In the genomic region with DNA sequence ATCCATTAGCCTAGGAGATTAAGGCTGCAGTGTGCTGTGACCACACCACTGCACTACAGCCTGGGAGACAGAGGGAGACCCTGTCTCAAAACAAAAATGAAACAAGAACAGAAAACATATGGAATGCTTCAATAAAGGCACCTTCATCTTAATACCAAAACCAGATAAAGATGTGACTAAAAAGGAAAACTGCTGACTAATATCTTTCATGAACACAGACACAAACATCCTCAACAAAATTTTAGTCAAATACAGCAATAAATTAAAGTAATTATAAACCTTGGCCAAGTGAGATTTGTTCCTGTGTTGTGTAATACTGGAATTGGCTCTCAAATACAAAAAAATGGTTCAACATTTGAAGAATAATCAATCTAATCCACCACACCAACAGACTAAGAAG, we compare ENCODE assay signal across 33 cellular contexts.
"Had no signal": no experiment of that assay in that cellular context is flagged by ENCODE, and none has a peak within 500 bp of the region (broad histone marks: within the 10 kb centered on the region; RNA-seq: fewer than 3 reads in every experiment).

No MANE protein-coding gene starts in this region.

- H3K36me3 Mint-ChIP-seq: activated naive CD8-positive, alpha-beta T cell had no signal

- H3K27ac Mint-ChIP-seq: activated B cell treated with CpG ODN at 0.5 μM for 24 hours; activated CD8-positive, alpha-beta T cell treated with anti-CD3 and anti-CD28 coated beads for 36 hours; activated naive CD8-positive, alpha-beta T cell; activated T-helper 17 cell treated with anti-CD3 and anti-CD28 coated beads, Interleukin-2, amount 50 U/mL, for 72 hours; T-helper 17 cell; T-helper 2 cell treated with Interferon-gamma antibody and Interleukin-4, amounts not matched to agents 5 μg/mL and 100 μg/mL, for 36 hours had no signal

- H3K27me3 ChIP-seq: brain microvascular endothelial cell, esophagus squamous epithelium, gastroesophageal sphincter had no signal

- H3K4me1 Mint-ChIP-seq: activated B cell treated with CpG ODN at 0.5 μM for 24 hours; activated T-helper 17 cell treated with anti-CD3 and anti-CD28 coated beads, Interleukin-2, amount 50 U/mL, for 72 hours; T-helper 17 cell had no signal

- DNase-seq: activated B cell treated with CpG ODN at 0.5 μM for 24 hours; activated CD4-positive, alpha-beta T cell treated with anti-CD3 and anti-CD28 coated beads for 48 hours; activated CD4-positive, alpha-beta T cell treated with anti-CD3 and anti-CD28 coated beads, Interleukin-2, amount 50 U/mL, for 1 hour; activated CD4-positive, alpha-beta T cell treated with anti-CD3 and anti-CD28 coated beads, Interleukin-2, amount 50 U/mL, for 48 hours; activated CD8-positive, alpha-beta memory T cell treated with anti-CD3 and anti-CD28 coated beads for 24 hours; activated CD8-positive, alpha-beta T cell treated with anti-CD3 and anti-CD28 coated beads for 36 hours; activated effector memory CD4-positive, alpha-beta T cell treated with Interleukin-2 at 50 U/mL for 16 hours; activated gamma-delta T cell treated with Interleukin-2 at 50 U/mL for 16 hours; activated naive CD4-positive, alpha-beta T cell treated with anti-CD3 and anti-CD28 coated beads, Interleukin-2, amount 50 U/mL, for 16 hours; activated naive CD4-positive, alpha-beta T cell treated with Interleukin-2 at 50 U/mL for 16 hours; activated T-cell treated with anti-CD3 and anti-CD28 coated beads, Interleukin-2, amount 50 U/mL, for 4 hours; amniotic stem cell; anterior cingulate cortex; brain microvascular endothelial cell; caudate nucleus; cortex of kidney; dermis blood vessel endothelial cell; effector CD4-positive, alpha-beta T cell; esophagus squamous epithelium; foreskin melanocyte; head of caudate nucleus; T-helper 17 cell; T1000; WERI-Rb-1 had no signal

- H3K36me3 ChIP-seq: brain microvascular endothelial cell, esophagus squamous epithelium, gastroesophageal sphincter, WERI-Rb-1 had no signal

- FAIRE-seq: astrocyte, endometrium, endothelial cell of umbilical vein had no signal

- H3K4me1 ChIP-seq: esophagus squamous epithelium, gastroesophageal sphincter had no signal

- H3K27me3 Mint-ChIP-seq: activated B cell treated with CpG ODN at 0.5 μM for 24 hours; activated CD8-positive, alpha-beta T cell treated with anti-CD3 and anti-CD28 coated beads for 36 hours; activated naive CD8-positive, alpha-beta T cell; activated T-helper 17 cell treated with anti-CD3 and anti-CD28 coated beads, Interleukin-2, amount 50 U/mL, for 72 hours; T-helper 17 cell had no signal

- H3K27ac ChIP-seq: brain microvascular endothelial cell, epithelial cell of prostate, esophagus squamous epithelium, gastroesophageal sphincter, WERI-Rb-1 had no signal

- H3K4me3 ChIP-seq: esophagus squamous epithelium, gastroesophageal sphincter had no signal

- ATAC-seq: activated CD4-positive, CD25-positive, alpha-beta regulatory T cell treated with anti-CD3 and anti-CD28 coated beads, Interleukin-2, amount 50 U/mL, for 24 hours; activated CD8-positive, alpha-beta T cell treated with anti-CD3 and anti-CD28 coated beads for 36 hours; activated T-cell treated with anti-CD3 and anti-CD28 coated beads, Interleukin-2, amount 50 U/mL, for 4 hours; activated T-helper 17 cell treated with anti-CD3 and anti-CD28 coated beads, Interleukin-2, amount 50 U/mL, for 72 hours; gastroesophageal sphincter; T-helper 17 cell had no signal

- H3K4me3 Mint-ChIP-seq: activated B cell treated with CpG ODN at 0.5 μM for 24 hours; activated CD8-positive, alpha-beta T cell treated with anti-CD3 and anti-CD28 coated beads for 36 hours; activated naive CD8-positive, alpha-beta T cell; activated T-cell treated with anti-CD3 and anti-CD28 coated beads, Interleukin-2, amount 50 U/mL, for 4 hours; activated T-helper 17 cell treated with anti-CD3 and anti-CD28 coated beads, Interleukin-2, amount 50 U/mL, for 72 hours; T-helper 17 cell; T-helper 2 cell treated with Interferon-gamma antibody and Interleukin-4, amounts not matched to agents 5 μg/mL and 100 μg/mL, for 36 hours had no signal

- H3K9me3 ChIP-seq: esophagus squamous epithelium had no signal
